Comparison of ENCODE assay signal across 22 cellular contexts in genomic region chr17:40459646-40460584, GRCh38. TPM values are rescaled to one million over a fixed set of nuclear protein-coding genes. Genes with fewer than 3 reads are reported as not detected.
DNase-seq lines count a peak whose midpoint lies in the region; ATAC-seq and TF ChIP-seq lines count a peak whose summit lies in the region.
"Had no signal": no experiment of that assay in that cellular context is flagged by ENCODE, and none has a peak within 500 bp of the region (broad histone marks: within the 10 kb centered on the region; RNA-seq: fewer than 3 reads in every experiment).

No MANE protein-coding gene starts in this region.

- TF ChIP-seq POLR2A in spleen (IDR thresholded peaks at IDR 0.05): no peak

- H4K91ac ChIP-seq in neuronal stem cell (ENCODE audit: low read depth, low read length, poor library complexity): no peak overlapping the region

- H3K36me3 Mint-ChIP-seq in CD4-positive, alpha-beta memory T cell: peaks cover 0 to 3% of the 10 kb centered on the region in 2 donors
- H3K36me3 Mint-ChIP-seq: activated naive CD4-positive, alpha-beta T cell treated with anti-CD3 and anti-CD28 coated beads, Interleukin-2, amount 50 U/mL, for 24 hours had no signal

- DNase-seq in left lobe of liver (ENCODE audit: low spot score) (no peak), spleen (no peak), neuronal stem cell (ENCODE audit: low spot score) (no peak)
- DNase-seq in stimulated activated CD4-positive, alpha-beta T cell treated with anti-CD3 and anti-CD28 coated beads, Interleukin-2, amount 100 ng/mL, for 48 hours: no peak
- DNase-seq in CD4-positive, alpha-beta memory T cell: no peak
- DNase-seq: activated CD4-positive, CD25-positive, alpha-beta regulatory T cell treated with anti-CD3 and anti-CD28 coated beads, Interleukin-2, amount 50 U/mL, for 72 hours; activated T-cell treated with anti-CD3 and anti-CD28 coated beads, Interleukin-2, amount 50 U/mL, for 72 hours; AML-193; colonic mucosa; COR-L47; hippocampal formation; kidney; NCI-H146; Peyer's patch; stimulated activated naive B cell treated with anti-CD40 and anti-IgM and Interleukin-4, amounts not matched to agents 10 μg/mL and 1 μg/mL and 100 μg/mL, for 72 hours; T1000 had no signal

- no peak overlapping the region for H3K9ac ChIP-seq in neuronal stem cell (ENCODE audit: low read depth, low read length, poor library complexity)
- H3K9ac ChIP-seq: neural progenitor cell had no signal

- H2BK5ac ChIP-seq in neuronal stem cell (ENCODE audit: low read length): no peak overlapping the region

- ATAC-seq in SK-N-SH treated with all-trans-retinoic acid at 6 μM for 48 hours: peak; percentile 1; the same call in 2 of the 3 replicates
- peak; percentile 1 for ATAC-seq in left lobe of liver
- ATAC-seq: activated T-cell treated with anti-CD3 and anti-CD28 coated beads, Interleukin-2, amount 50 U/mL, for 72 hours; stimulated activated naive B cell treated with anti-CD40 and anti-IgM and Interleukin-4, amounts not matched to agents 10 μg/mL and 1 μg/mL and 100 μg/mL, for 72 hours had no signal

- H2BK12ac ChIP-seq in neuronal stem cell (ENCODE audit: low read length): no peak overlapping the region

- H3K27ac ChIP-seq in HEK293 (ENCODE audit: extremely low read depth, low read depth, low read length) (no peak overlapping the region), spleen (peak overlapping the region in 5 of 8 donors; percentile 9 to 67 (median 49)), neuronal stem cell (replicated peaks; ENCODE audit: low read length) (no peak overlapping the region)
- H3K27ac ChIP-seq in CD4-positive, alpha-beta memory T cell (ENCODE audit: low read depth, low read length): no peak overlapping the region
- H3K27ac ChIP-seq: colonic mucosa, neural progenitor cell had no signal

- POLR2A ChIA-PET in HEK293 (lab: Yijun Ruan, JAX): interaction anchor here (0.6 to 1.2 kb wide), 2 partner anchors 42 to 176 kb away, joined by 3 to 4 read pairs; partner anchors contain the start of gene TOP2A
- POLR2A ChIA-PET in CD4-positive, alpha-beta memory T cell (lab: Charles Lee; ENCODE audit: partially characterized antibody): interaction anchor here (0.6 kb wide), 1 partner anchor 27 kb away, joined by 3 read pairs; no protein-coding TSS in a partner anchor

- H3K9me3 ChIP-seq in HEK293 (ENCODE audit: control insufficient read depth, insufficient read depth, low read depth, low read length): no peaks in the 10 kb centered on the region
- H3K9me3 ChIP-seq in spleen: no peaks in the 10 kb centered on the region
- no peaks in the 10 kb centered on the region for H3K9me3 ChIP-seq in CD4-positive, alpha-beta memory T cell (ENCODE audit: control insufficient read depth in 1 of 2, low read length in 2 of 2)
- H3K9me3 ChIP-seq in neuronal stem cell (replicated peaks in 1 of 2; ENCODE audit: control insufficient read depth in 2 of 2, insufficient read depth in 1 of 2, low read depth in 1 of 2, low read length in 2 of 2): no peaks in the 10 kb centered on the region
- H3K9me3 ChIP-seq: colonic mucosa, Peyer's patch, tibial nerve had no signal

- no peak overlapping the region for H3K4me3 Mint-ChIP-seq in CD4-positive, alpha-beta memory T cell
- H3K4me3 Mint-ChIP-seq: activated naive CD4-positive, alpha-beta T cell treated with anti-CD3 and anti-CD28 coated beads, Interleukin-2, amount 50 U/mL, for 24 hours; activated T-cell treated with anti-CD3 and anti-CD28 coated beads, Interleukin-2, amount 50 U/mL, for 72 hours; neural progenitor cell; stimulated activated naive B cell treated with anti-CD40 and anti-IgM and Interleukin-4, amounts not matched to agents 10 μg/mL and 1 μg/mL and 100 μg/mL, for 72 hours had no signal

- H2BK120ac ChIP-seq in neuronal stem cell (ENCODE audit: low read depth, low read length): no peak overlapping the region

- WGBS in spleen, 5 donors: 64 to 74% (median 71%) methylated on average over 8 of the region's 8 CpGs
- no CpG with 5 or more reads among the region's 8 CpGs for WGBS in neuronal stem cell (ENCODE audit: extremely low coverage in 2 of 2, insufficient read length in 2 of 2, insufficient replicate concordance in 1 of 2), 2 donors

- no peak overlapping the region for H3K18ac ChIP-seq in neuronal stem cell (ENCODE audit: low read length)

- TF ChIP-seq CTCF in HEK293 (tag by site-specific recombination; IDR thresholded peaks at IDR 0.05): no peak
- no peak for TF ChIP-seq CTCF in spleen (IDR thresholded peaks at IDR 0.05 in 8 of 11, conservative IDR thresholded peaks at IDR 0.05 in 3 of 11)

- H3K4me3 ChIP-seq in HEK293 (ENCODE audit: low read depth, low read length) (no peak overlapping the region), spleen (no peak overlapping the region), neuronal stem cell (ENCODE audit: low read length in 2 of 2) (no peak overlapping the region)
- no peak overlapping the region for H3K4me3 ChIP-seq in CD4-positive, alpha-beta memory T cell (ENCODE audit: low read length in 2 of 2)
- H3K4me3 ChIP-seq: colonic mucosa, neural progenitor cell, Peyer's patch, tibial nerve had no signal

- no peak overlapping the region for H2AK5ac ChIP-seq in neuronal stem cell (ENCODE audit: low read depth, low read length)

- H3K23ac ChIP-seq in neuronal stem cell (ENCODE audit: low read depth, low read length, poor library complexity): no peak overlapping the region

- H3K27me3 ChIP-seq in spleen (replicated peaks in 1 of 7): no peaks in the 10 kb centered on the region
- H3K27me3 ChIP-seq in CD4-positive, alpha-beta memory T cell (ENCODE audit: insufficient read depth, low read length): no peaks in the 10 kb centered on the region
- no peaks in the 10 kb centered on the region for H3K27me3 ChIP-seq in neuronal stem cell (ENCODE audit: control insufficient read depth in 3 of 3, insufficient read depth in 3 of 3, low read depth in 1 of 3, low read length in 3 of 3)
- H3K27me3 ChIP-seq: colonic mucosa, neural progenitor cell, Peyer's patch, tibial nerve had no signal

- H2BK15ac ChIP-seq in neuronal stem cell (ENCODE audit: low read length): no peak overlapping the region

- intact Hi-C loops in spleen (cut with DNase I; ENCODE audit: low total_unique reads): no loop called here
- intact Hi-C loops in CD4-positive, alpha-beta memory T cell (cut with micrococcal nuclease): no loop called here

- no peak overlapping the region for H4K8ac ChIP-seq in neuronal stem cell (ENCODE audit: low read depth, low read length)

- H2AFZ ChIP-seq in neuronal stem cell (ENCODE audit: low read length): no peak overlapping the region
- H2AFZ ChIP-seq: neural progenitor cell had no signal

- no peak overlapping the region for H3K14ac ChIP-seq in neuronal stem cell (ENCODE audit: low read length)

- no peaks in the 10 kb centered on the region for H3K79me1 ChIP-seq in neuronal stem cell (ENCODE audit: low read depth, low read length)

- H3K4me1 ChIP-seq in HEK293 (ENCODE audit: control insufficient read depth, insufficient read depth, low read length) (peaks cover 8% of the 10 kb centered on the region; the same call in 1 of the 2 replicates), spleen (peaks cover 0 to 75% (median 36%) of the 10 kb centered on the region in 6 donors), neuronal stem cell (ENCODE audit: control insufficient read depth in 2 of 2, insufficient read depth in 1 of 2, low read depth in 1 of 2, low read length in 2 of 2) (peaks cover 12 to 14% of the 10 kb centered on the region in 2 donors)
- H3K4me1 ChIP-seq in CD4-positive, alpha-beta memory T cell (ENCODE audit: insufficient read depth, low read length): no peaks in the 10 kb centered on the region
- H3K4me1 ChIP-seq: colonic mucosa had no signal

- H3K27me3 Mint-ChIP-seq in CD4-positive, alpha-beta memory T cell: no peaks in the 10 kb centered on the region
- H3K27me3 Mint-ChIP-seq: activated naive CD4-positive, alpha-beta T cell treated with anti-CD3 and anti-CD28 coated beads, Interleukin-2, amount 50 U/mL, for 24 hours; stimulated activated naive B cell treated with anti-CD40 and anti-IgM and Interleukin-4, amounts not matched to agents 10 μg/mL and 1 μg/mL and 100 μg/mL, for 72 hours had no signal

- peaks cover 0 to 11% of the 10 kb centered on the region in 2 experiments; a peak in 1 of 3 replicates for H3K36me3 ChIP-seq in HEK293 (ENCODE audit: control insufficient read depth in 2 of 2, insufficient read depth in 1 of 2, low read length in 2 of 2)
- H3K36me3 ChIP-seq in spleen: peaks cover 0 to 41% (median 19%) of the 10 kb centered on the region in 6 donors
- H3K36me3 ChIP-seq in CD4-positive, alpha-beta memory T cell (ENCODE audit: insufficient read depth, low read length): peaks cover 4% of the 10 kb centered on the region
- peaks cover 8 to 18% of the 10 kb centered on the region in 2 donors for H3K36me3 ChIP-seq in neuronal stem cell (replicated peaks in 1 of 2; ENCODE audit: control insufficient read depth in 2 of 2, insufficient read depth in 2 of 2, low read length in 2 of 2)
- H3K36me3 ChIP-seq: colonic mucosa, neural progenitor cell had no signal

- CTCF ChIA-PET in HEK293 (lab: Yijun Ruan, JAX): interaction anchor here (0.6 to 2.9 kb wide), 4 partner anchors 16 to 260 kb away, joined by 3 to 18 read pairs (median 4); no protein-coding TSS in a partner anchor
- CTCF ChIA-PET in CD4-positive, alpha-beta memory T cell (lab: Charles Lee; ENCODE audit: partially characterized antibody): interaction anchor here (1.1 kb wide), 1 partner anchor 16 kb away, joined by 3 read pairs; no protein-coding TSS in a partner anchor

- no peaks in the 10 kb centered on the region for H3K9me3 Mint-ChIP-seq in CD4-positive, alpha-beta memory T cell
- H3K9me3 Mint-ChIP-seq: activated naive CD4-positive, alpha-beta T cell treated with anti-CD3 and anti-CD28 coated beads, Interleukin-2, amount 50 U/mL, for 24 hours; activated T-cell treated with anti-CD3 and anti-CD28 coated beads, Interleukin-2, amount 50 U/mL, for 72 hours; neural progenitor cell; stimulated activated naive B cell treated with anti-CD40 and anti-IgM and Interleukin-4, amounts not matched to agents 10 μg/mL and 1 μg/mL and 100 μg/mL, for 72 hours had no signal

- H3K4me1 Mint-ChIP-seq in CD4-positive, alpha-beta memory T cell: no peaks in the 10 kb centered on the region
- H3K4me1 Mint-ChIP-seq: activated naive CD4-positive, alpha-beta T cell treated with anti-CD3 and anti-CD28 coated beads, Interleukin-2, amount 50 U/mL, for 24 hours; stimulated activated naive B cell treated with anti-CD40 and anti-IgM and Interleukin-4, amounts not matched to agents 10 μg/mL and 1 μg/mL and 100 μg/mL, for 72 hours had no signal

- no peak overlapping the region for H3K4ac ChIP-seq in neuronal stem cell (ENCODE audit: low read length)

- H3K27ac Mint-ChIP-seq in CD4-positive, alpha-beta memory T cell: no peak overlapping the region
- H3K27ac Mint-ChIP-seq: activated T-cell treated with anti-CD3 and anti-CD28 coated beads, Interleukin-2, amount 50 U/mL, for 72 hours; neural progenitor cell; stimulated activated naive B cell treated with anti-CD40 and anti-IgM and Interleukin-4, amounts not matched to agents 10 μg/mL and 1 μg/mL and 100 μg/mL, for 72 hours had no signal

- no peak overlapping the region for H3K4me2 ChIP-seq in neuronal stem cell (ENCODE audit: insufficient read depth, low read length, poor library complexity, severe bottlenecking)
- H3K4me2 ChIP-seq: neural progenitor cell had no signal

RNA-seq across cellular contexts. Expression of gene IGFBP4, which starts 16.7 kb away (rescaled TPM):
- total RNA-seq in left lobe of liver (501 TPM), spleen (100 to 1,000 TPM; 287 to 537 (median 336) TPM)
- 100 to 1,000 TPM in 2 of 3 donors, 10 to 100 TPM in 1; 49.3 to 131 (median 107) TPM for polyA plus RNA-seq in spleen
- total RNA-seq in CD4-positive, alpha-beta memory T cell: 1 to 10 TPM; 5.3 to 5.8 TPM
- polyA plus RNA-seq in CD4-positive, alpha-beta memory T cell: 1 to 10 TPM; 3.3 to 6.1 TPM
- 36.1 TPM for polyA plus RNA-seq in neuronal stem cell (2013, experiment 1 of 2)
- polyA plus RNA-seq in neuronal stem cell (2013, experiment 2 of 2): 34.4 TPM

RNA-seq across cellular contexts. Expression of gene TNS4, which starts 41.5 kb away (rescaled TPM):
- total RNA-seq in left lobe of liver (0.13 TPM), spleen (1 to 10 TPM in 1 of 7 donors, under 1 TPM in 5, not detected in 1; 0.14 to 1.3 (median 0.41) TPM)
- polyA plus RNA-seq in spleen: under 1 TPM; 0.15 to 0.45 (median 0.21) TPM
- total RNA-seq in CD4-positive, alpha-beta memory T cell: 1 to 10 TPM in 1 of 2 experiments, under 1 TPM in 1; 0.25 to 1.8 TPM
- polyA plus RNA-seq in CD4-positive, alpha-beta memory T cell: under 1 TPM; 0.18 to 0.33 TPM
- not detected for polyA plus RNA-seq in neuronal stem cell (2013, experiment 1 of 2)
- not detected for polyA plus RNA-seq in neuronal stem cell (2013, experiment 2 of 2)
- total RNA-seq: fibroblast of villous mesenchyme had no signal

RNA-seq across cellular contexts. Expression of gene TOP2A, which starts 42.2 kb away (rescaled TPM):
- total RNA-seq in left lobe of liver (1.8 TPM), spleen (10 to 100 TPM in 5 of 7 donors, 1 to 10 TPM in 2; 5.5 to 37.5 (median 14.4) TPM)
- polyA plus RNA-seq in spleen: 10 to 100 TPM in 1 of 3 donors, 1 to 10 TPM in 2; 5.8 to 27.5 (median 8.1) TPM
- total RNA-seq in CD4-positive, alpha-beta memory T cell: 1 to 10 TPM in 1 of 2 experiments, under 1 TPM in 1; 0.47 to 1.1 TPM
- under 1 TPM; 0.10 to 0.14 TPM for polyA plus RNA-seq in CD4-positive, alpha-beta memory T cell
- 269 TPM for polyA plus RNA-seq in neuronal stem cell (2013, experiment 1 of 2)
- polyA plus RNA-seq in neuronal stem cell (2013, experiment 2 of 2): 272 TPM

Comparison
In these comparisons a context has a peak if more than half of its experiments do, and no peak if none do; other contexts are left out.
1. H3K27ac ChIP-seq: peak in spleen (5 of 8); none in HEK293 (single experiment), CD4-positive, alpha-beta memory T cell (single experiment) and neuronal stem cell (single experiment).
2. RNA of gene IGFBP4, which starts 16.7 kb away (total RNA-seq): 501 TPM in left lobe of liver (single experiment) and 287 to 537 TPM in spleen; 5.3 to 5.8 TPM in CD4-positive, alpha-beta memory T cell; every median in the first group is over 10 times any median in the second.